Comparison of ENCODE assay signal across 8 cellular contexts in the genomic region with DNA sequence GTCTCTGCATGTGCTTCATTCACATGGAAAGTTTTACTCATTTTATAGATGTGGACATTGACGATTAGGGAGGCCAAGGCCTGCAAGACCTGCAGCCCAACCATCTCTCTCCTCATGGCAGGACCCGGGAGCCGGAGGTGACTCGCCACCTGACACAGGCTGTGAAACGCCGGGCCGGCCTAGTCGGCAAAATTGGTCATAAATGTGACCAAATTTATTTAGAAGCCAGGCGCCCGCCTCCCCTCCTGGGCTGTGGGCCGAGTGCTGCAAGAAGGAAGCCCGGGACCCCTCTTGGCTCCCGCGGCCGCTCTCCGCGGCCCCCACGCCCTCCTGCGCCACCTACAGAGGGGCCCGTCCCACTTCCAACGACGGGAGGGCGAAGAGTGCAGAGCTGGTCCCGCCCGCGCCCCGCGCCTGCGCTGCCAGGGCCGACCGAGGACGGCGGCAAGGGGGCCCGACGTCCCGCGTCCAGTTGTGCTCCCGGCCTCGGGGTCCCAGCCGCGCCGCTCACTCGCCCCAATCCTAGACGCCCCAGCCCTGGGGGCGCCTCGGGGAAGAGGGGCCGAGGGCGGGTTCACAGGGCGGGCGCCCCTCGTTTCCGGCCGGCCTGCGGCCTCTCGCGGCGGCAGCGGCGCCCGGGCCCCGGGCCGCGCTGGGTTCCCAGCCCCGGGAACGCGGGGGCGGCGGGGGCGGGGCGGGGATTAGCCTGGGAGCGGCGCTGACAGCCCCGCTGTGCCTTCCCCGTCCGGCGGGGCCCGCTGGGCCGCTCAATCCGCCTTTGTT. TPM values are rescaled to one million over a fixed set of nuclear protein-coding genes. Genes with fewer than 3 reads are reported as not detected.
DNase-seq lines count a peak whose midpoint lies in the region; ATAC-seq and TF ChIP-seq lines count a peak whose summit lies in the region.

No MANE protein-coding gene starts in this region.

- H3K27ac Mint-ChIP-seq in T-helper 2 cell treated with Interferon-gamma antibody and Interleukin-4, amounts not matched to agents 5 μg/mL and 100 μg/mL, for 36 hours = no peak overlapping the region
- H3K27ac Mint-ChIP-seq in glutamatergic neuron (ENCODE audit: unreplicated experiment) (no peak overlapping the region), progenitor cell of endocrine pancreas (peak overlapping the region; percentile 73)

- H3K9me3 Mint-ChIP-seq in T-helper 2 cell treated with Interferon-gamma antibody and Interleukin-4, amounts not matched to agents 5 μg/mL and 100 μg/mL, for 36 hours = no peaks in the 10 kb centered on the region
- H3K9me3 Mint-ChIP-seq in glutamatergic neuron (ENCODE audit: unreplicated experiment) = peaks cover 1% of the 10 kb centered on the region
- no peaks in the 10 kb centered on the region for H3K9me3 Mint-ChIP-seq in progenitor cell of endocrine pancreas (ENCODE audit: low read depth)

- peaks cover 9% of the 10 kb centered on the region for H3K4me1 Mint-ChIP-seq in T-helper 2 cell treated with Interferon-gamma antibody and Interleukin-4, amounts not matched to agents 5 μg/mL and 100 μg/mL, for 36 hours (ENCODE audit: low read depth)
- H3K4me1 Mint-ChIP-seq in glutamatergic neuron (ENCODE audit: low read depth, unreplicated experiment) (no peaks in the 10 kb centered on the region), progenitor cell of endocrine pancreas (ENCODE audit: low read depth) (peaks cover 10% of the 10 kb centered on the region)

- TF ChIP-seq CTCF in LNCaP clone FGC (IDR thresholded peaks at IDR 0.05; ENCODE audit: control insufficient read depth, extremely low read depth, insufficient read depth) (no peak), glutamatergic neuron (IDR thresholded peaks at IDR 0.05; ENCODE audit: partially characterized antibody, unreplicated experiment) (no peak), progenitor cell of endocrine pancreas (IDR thresholded peaks at IDR 0.05; ENCODE audit: unreplicated experiment) (peak; percentile 34)

- ATAC-seq in GM18498 (IDR thresholded peaks at IDR 0.05; ENCODE audit: unreplicated experiment) = no peak
- no peak for ATAC-seq in HG03565 (IDR thresholded peaks at IDR 0.05; ENCODE audit: unreplicated experiment)

- no peaks in the 10 kb centered on the region for H3K36me3 Mint-ChIP-seq in T-helper 2 cell treated with Interferon-gamma antibody and Interleukin-4, amounts not matched to agents 5 μg/mL and 100 μg/mL, for 36 hours (ENCODE audit: low read depth)
- H3K36me3 Mint-ChIP-seq in glutamatergic neuron (ENCODE audit: unreplicated experiment) = no peaks in the 10 kb centered on the region
- H3K36me3 Mint-ChIP-seq in progenitor cell of endocrine pancreas (ENCODE audit: insufficient read depth) = peaks cover 2% of the 10 kb centered on the region

- H3K4me3 ChIP-seq in LNCaP clone FGC (ENCODE audit: low read depth, low read length) = 0 out of 2 replicates have a peak overlapping the region, but pooled peaks have one; percentile 13

- H3K27me3 Mint-ChIP-seq in T-helper 2 cell treated with Interferon-gamma antibody and Interleukin-4, amounts not matched to agents 5 μg/mL and 100 μg/mL, for 36 hours (ENCODE audit: low read depth) = peaks cover 53% of the 10 kb centered on the region
- H3K27me3 Mint-ChIP-seq in glutamatergic neuron (ENCODE audit: unreplicated experiment) (peaks cover 4% of the 10 kb centered on the region), progenitor cell of endocrine pancreas (peaks cover 9% of the 10 kb centered on the region)

- DNase-seq in T-helper 2 cell treated with Interferon-gamma antibody and Interleukin-4, amounts not matched to agents 5 μg/mL and 100 μg/mL, for 36 hours (ENCODE audit: low spot score) = no peak
- DNase-seq in T-helper 2 cell (no peak), LNCaP clone FGC (ENCODE audit: low read depth) (no peak), glutamatergic neuron (peak; percentile 70), progenitor cell of endocrine pancreas (ENCODE audit: low spot score, unreplicated experiment) (peak; percentile 42)
- peak; percentile 73 for DNase-seq in activated CD8-positive, alpha-beta memory T cell treated with anti-CD3 and anti-CD28 coated beads, Interleukin-2, amount 50 U/mL, for 48 hours

- H3K4me3 Mint-ChIP-seq in T-helper 2 cell treated with Interferon-gamma antibody and Interleukin-4, amounts not matched to agents 5 μg/mL and 100 μg/mL, for 36 hours = peak overlapping the region; percentile 61
- peak overlapping the region; percentile 23 for H3K4me3 Mint-ChIP-seq in glutamatergic neuron (ENCODE audit: unreplicated experiment)
- peak overlapping the region; percentile 74 for H3K4me3 Mint-ChIP-seq in progenitor cell of endocrine pancreas (ENCODE audit: low read depth)

RNA-seq across cellular contexts. Expression of a gene that starts 47.5 kb away (rescaled TPM):
- 1.7 TPM for total RNA-seq in glutamatergic neuron (ENCODE audit: unreplicated experiment)
- 7.2 and 8.1 TPM in 2 replicates for total RNA-seq in progenitor cell of endocrine pancreas

Comparison
In these comparisons a context has a peak if more than half of its experiments do, and no peak if none do; other contexts are left out.
1. DNase-seq: peak in activated CD8-positive, alpha-beta memory T cell treated with anti-CD3 and anti-CD28 coated beads, Interleukin-2, amount 50 U/mL, for 48 hours (single experiment), glutamatergic neuron (single experiment) and progenitor cell of endocrine pancreas (single experiment); none in T-helper 2 cell treated with Interferon-gamma antibody and Interleukin-4, amounts not matched to agents 5 μg/mL and 100 μg/mL, for 36 hours (single experiment), T-helper 2 cell (0 of 5) and LNCaP clone FGC (single experiment).
2. H3K4me3 Mint-ChIP-seq: peak in every context shown above with its lines; median percentile 74 in progenitor cell of endocrine pancreas; 61 in T-helper 2 cell treated with Interferon-gamma antibody and Interleukin-4, amounts not matched to agents 5 μg/mL and 100 μg/mL, for 36 hours; 23 in glutamatergic neuron.